In genomic region chr6:40386200-40386599, GRCh38 we compare ENCODE assay signal across 20 cellular contexts.
"Had no signal": no experiment of that assay in that cellular context is flagged by ENCODE, and none has a peak within 500 bp of the region (broad histone marks: within the 10 kb centered on the region; RNA-seq: fewer than 3 reads in every experiment).

No MANE protein-coding gene starts in this region.

- H3K4me3 Mint-ChIP-seq: activated B cell treated with CpG ODN at 0.5 μM for 24 hours; activated CD8-positive, alpha-beta memory T cell treated with anti-CD3 and anti-CD28 coated beads, Interleukin-2, amount 10 ng/mL, durations not matched to agents 7 days and 5 days; activated T-cell treated with anti-CD3 and anti-CD28 coated beads, Interleukin-2, amount 50 U/mL, for 24 hours; stimulated activated naive CD8-positive, alpha-beta T cell treated with anti-CD3 and anti-CD28 coated beads, Interleukin-15, amount 100 ng/mL, for 72 hours; T-helper 17 cell had no signal

- H3K27me3 Mint-ChIP-seq: activated T-cell treated with anti-CD3 and anti-CD28 coated beads, Interleukin-2, amount 50 U/mL, for 24 hours had no signal

- H3K9me3 ChIP-seq: left ventricle myocardium inferior, pancreas, right lobe of liver, suprapubic skin, transverse colon had no signal

- H3K36me3 ChIP-seq: brain microvascular endothelial cell, left ventricle myocardium inferior, pancreas, right lobe of liver, suprapubic skin, transverse colon had no signal

- H3K27ac ChIP-seq: brain microvascular endothelial cell, left ventricle myocardium inferior, pancreas, right lobe of liver, suprapubic skin, transverse colon had no signal

- H3K9me3 Mint-ChIP-seq: activated B cell treated with CpG ODN at 0.5 μM for 24 hours; activated T-cell treated with anti-CD3 and anti-CD28 coated beads, Interleukin-2, amount 50 U/mL, for 24 hours had no signal

- H3K4me1 ChIP-seq: left ventricle myocardium inferior, suprapubic skin, transverse colon had no signal

- DNase-seq: activated B cell treated with CpG ODN at 0.5 μM for 24 hours; activated CD8-positive, alpha-beta memory T cell treated with anti-CD3 and anti-CD28 coated beads, Interleukin-2, amount 10 ng/mL, durations not matched to agents 7 days and 5 days; activated naive CD4-positive, alpha-beta T cell treated with anti-CD3 and anti-CD28 coated beads, Interleukin-2, amount 50 U/mL, for 16 hours; activated T-cell treated with anti-CD3 and anti-CD28 coated beads, Interleukin-2, amount 50 U/mL, for 24 hours; aorta; brain microvascular endothelial cell; central memory CD4-positive, alpha-beta T cell; foreskin melanocyte; left ventricle myocardium inferior; mammary epithelial cell; midbrain; pancreas; right lobe of liver; small intestine; stimulated activated CD4-positive, alpha-beta T cell treated with anti-CD3 and anti-CD28 coated beads, Interleukin-15, amount 100 ng/mL, for 24 hours; stimulated activated CD4-positive, alpha-beta T cell treated with anti-CD3 and anti-CD28 coated beads, Interleukin-2, amount 100 ng/mL, for 48 hours; stimulated activated naive CD8-positive, alpha-beta T cell treated with anti-CD3 and anti-CD28 coated beads, Interleukin-15, amount 100 ng/mL, for 72 hours; T-helper 17 cell; transverse colon had no signal

- H3K4me3 ChIP-seq: left ventricle myocardium inferior, pancreas, right lobe of liver, suprapubic skin, transverse colon had no signal

- H3K36me3 Mint-ChIP-seq: activated CD8-positive, alpha-beta memory T cell treated with anti-CD3 and anti-CD28 coated beads, Interleukin-2, amount 10 ng/mL, durations not matched to agents 7 days and 5 days had no signal

- H3K4me1 Mint-ChIP-seq: activated B cell treated with CpG ODN at 0.5 μM for 24 hours had no signal

- ATAC-seq: activated CD8-positive, alpha-beta memory T cell treated with anti-CD3 and anti-CD28 coated beads, Interleukin-2, amount 10 ng/mL, durations not matched to agents 7 days and 5 days; pancreas; stimulated activated naive CD8-positive, alpha-beta T cell treated with anti-CD3 and anti-CD28 coated beads, Interleukin-15, amount 100 ng/mL, for 72 hours; T-helper 17 cell had no signal

- H3K27me3 ChIP-seq: brain microvascular endothelial cell, pancreas, right lobe of liver had no signal

- H3K27ac Mint-ChIP-seq: activated B cell treated with CpG ODN at 0.5 μM for 24 hours; activated CD8-positive, alpha-beta memory T cell treated with anti-CD3 and anti-CD28 coated beads, Interleukin-2, amount 10 ng/mL, durations not matched to agents 7 days and 5 days; activated T-cell treated with anti-CD3 and anti-CD28 coated beads, Interleukin-2, amount 50 U/mL, for 24 hours; stimulated activated naive CD8-positive, alpha-beta T cell treated with anti-CD3 and anti-CD28 coated beads, Interleukin-15, amount 100 ng/mL, for 72 hours; T-helper 17 cell had no signal
